In genomic region chr15:79172032-79172481, GRCh38 we compare ENCODE assay signal across 14 cellular contexts.
A peak's percentile ranks its signal among the peaks of the same experiment; 100 is the strongest.
DNase-seq lines count a peak whose midpoint lies in the region; ATAC-seq and TF ChIP-seq lines count a peak whose summit lies in the region.
"Had no signal": no experiment of that assay in that cellular context is flagged by ENCODE, and none has a peak within 500 bp of the region (broad histone marks: within the 10 kb centered on the region; RNA-seq: fewer than 3 reads in every experiment).

No MANE protein-coding gene starts in this region.

- no peak for DNase-seq in GM06990 (ENCODE audit: extremely low read depth, insufficient read length)
- DNase-seq in HuH-7 (ENCODE audit: low spot score) = peak; percentile 30
- DNase-seq in choroid plexus epithelial cell (ENCODE audit: low read depth) = peak; percentile 38
- DNase-seq in neural crest cell (ENCODE audit: low read depth, low spot score) = no peak
- no peak for DNase-seq in heart left ventricle
- DNase-seq in posterior vena cava (ENCODE audit: low spot score) = no peak
- DNase-seq in activated CD4-positive, alpha-beta T cell treated with anti-CD3 and anti-CD28 coated beads for 4 hours = no peak
- DNase-seq: activated CD4-positive, alpha-beta memory T cell treated with anti-CD3 and anti-CD28 coated beads for 36 hours; activated gamma-delta T cell; immature natural killer cell; NCI-H1105 treated with DMSO at 0.1 percent for 48 hours; stimulated activated CD4-positive, alpha-beta T cell treated with anti-CD3 and anti-CD28 coated beads, Interleukin-1b, Interleukin-23, amount 100 ng/mL, for 48 hours had no signal

- ATAC-seq in heart left ventricle (no peak), HG03097 (IDR thresholded peaks at IDR 0.05; ENCODE audit: low FRiP score, unreplicated experiment) (no peak)

- H3K4me3 Mint-ChIP-seq in neural crest cell = no peak overlapping the region
- H3K4me3 Mint-ChIP-seq: activated CD4-positive, alpha-beta memory T cell treated with anti-CD3 and anti-CD28 coated beads for 36 hours; immature natural killer cell had no signal

- no peaks in the 10 kb centered on the region for H3K36me3 ChIP-seq in GM06990 (ENCODE audit: control insufficient read depth, insufficient read depth, low read length)
- H3K36me3 ChIP-seq in heart left ventricle = no peaks in the 10 kb centered on the region
- H3K36me3 ChIP-seq: vagina had no signal

- H3K27ac Mint-ChIP-seq in neural crest cell (ENCODE audit: unreplicated experiment) = no peak overlapping the region
- H3K27ac Mint-ChIP-seq: activated CD4-positive, alpha-beta memory T cell treated with anti-CD3 and anti-CD28 coated beads for 36 hours; immature natural killer cell had no signal

- H3K4me1 ChIP-seq in heart left ventricle = peaks cover 0 to 30% (median 9%) of the 10 kb centered on the region in 12 donors

- no peaks in the 10 kb centered on the region for H3K9me3 ChIP-seq in heart left ventricle
- H3K9me3 ChIP-seq: vagina had no signal

- no peak for TF ChIP-seq POLR2A in heart left ventricle (IDR thresholded peaks at IDR 0.05)

- H3K4me3 ChIP-seq in GM06990 (replicated peaks; ENCODE audit: low read depth, low read length) (no peak overlapping the region), choroid plexus epithelial cell (ENCODE audit: low read depth, low read length) (no peak overlapping the region), heart left ventricle (no peak overlapping the region)
- H3K4me3 ChIP-seq: vagina had no signal

- 40 to 52% (median 44%) methylated on average over 7 of the region's 7 CpGs for WGBS in heart left ventricle, 4 donors

- no peak overlapping the region for H3K27ac ChIP-seq in heart left ventricle
- H3K27ac ChIP-seq: vagina had no signal

- H3K9me3 Mint-ChIP-seq in neural crest cell = peaks cover 4% of the 10 kb centered on the region
- H3K9me3 Mint-ChIP-seq: activated CD4-positive, alpha-beta memory T cell treated with anti-CD3 and anti-CD28 coated beads for 36 hours; immature natural killer cell had no signal

- no peaks in the 10 kb centered on the region for H3K36me3 Mint-ChIP-seq in neural crest cell (ENCODE audit: low read depth)
- H3K36me3 Mint-ChIP-seq: activated CD4-positive, alpha-beta memory T cell treated with anti-CD3 and anti-CD28 coated beads for 36 hours; immature natural killer cell had no signal

- peaks cover 21% of the 10 kb centered on the region for H3K4me1 Mint-ChIP-seq in neural crest cell
- H3K4me1 Mint-ChIP-seq: immature natural killer cell had no signal

- peaks cover 44% of the 10 kb centered on the region for H3K27me3 Mint-ChIP-seq in neural crest cell (ENCODE audit: low read depth)

- H3K27me3 ChIP-seq in GM06990 (replicated peaks; ENCODE audit: control insufficient read depth, insufficient read depth, low read length) (peaks cover 8% of the 10 kb centered on the region), heart left ventricle (peaks cover 0 to 11% (median 0%) of the 10 kb centered on the region in 9 donors)
- H3K27me3 ChIP-seq: vagina had no signal

- intact Hi-C loops in heart left ventricle (cut with DNase I) (no loop called here), posterior vena cava (cut with DNase I) (no loop called here)

- TF ChIP-seq CTCF in GM06990 (IDR thresholded peaks at IDR 0.05; ENCODE audit: insufficient read depth, low read length, poor library complexity, severe bottlenecking) = peak; percentile 18
- TF ChIP-seq CTCF in choroid plexus epithelial cell (conservative IDR thresholded peaks at IDR 0.05; ENCODE audit: low read depth, low read length) = peak; percentile 18
- peak; percentile 42 for TF ChIP-seq CTCF in neural crest cell (conservative IDR thresholded peaks at IDR 0.05)
- TF ChIP-seq CTCF in heart left ventricle (IDR thresholded peaks at IDR 0.05) = peak in 1 of 12 donors; percentile 2

Comparison
In these comparisons a context has a peak if more than half of its experiments do, and no peak if none do; other contexts are left out.
1. DNase-seq: peak in HuH-7 (single experiment) and choroid plexus epithelial cell (single experiment); none in GM06990 (single experiment), neural crest cell (single experiment), heart left ventricle (0 of 5), posterior vena cava (single experiment) and activated CD4-positive, alpha-beta T cell treated with anti-CD3 and anti-CD28 coated beads for 4 hours (0 of 2).